17 cellular contexts compared by ENCODE assay signal in genomic region chr16:88526906-88527185, GRCh38. TPM values are rescaled to one million over a fixed set of nuclear protein-coding genes. Genes with fewer than 3 reads are reported as not detected.
DNase-seq lines count a peak whose midpoint lies in the region; ATAC-seq and TF ChIP-seq lines count a peak whose summit lies in the region.
"Had no signal": no experiment of that assay in that cellular context is flagged by ENCODE, and none has a peak within 500 bp of the region (broad histone marks: within the 10 kb centered on the region; RNA-seq: fewer than 3 reads in every experiment).

No MANE protein-coding gene starts in this region.

- H3K9me3 ChIP-seq in BE2C = no peaks in the 10 kb centered on the region
- H3K9me3 ChIP-seq in SJSA1 (replicated peaks) = no peaks in the 10 kb centered on the region
- H3K9me3 ChIP-seq in hepatocyte (ENCODE audit: low read depth) = no peaks in the 10 kb centered on the region
- H3K9me3 ChIP-seq: A549, HAP-1, SJCRH30, thoracic aorta had no signal

- H3K4me3 ChIP-seq in BE2C (ENCODE audit: low read depth, low read length) = no peak overlapping the region
- no peak overlapping the region for H3K4me3 ChIP-seq in SJSA1
- H3K4me3 ChIP-seq in hepatocyte = no peak overlapping the region
- H3K4me3 ChIP-seq: A549, HAP-1, SJCRH30, thoracic aorta had no signal

- H3K27me3 ChIP-seq in BE2C (no peaks in the 10 kb centered on the region), SJSA1 (replicated peaks) (no peaks in the 10 kb centered on the region), hepatocyte (no peaks in the 10 kb centered on the region)
- H3K27me3 ChIP-seq: SJCRH30 had no signal

- TF ChIP-seq CTCF in BE2C (IDR thresholded peaks at IDR 0.05; ENCODE audit: low read depth, low read length) (no peak), hepatocyte (IDR thresholded peaks at IDR 0.05; ENCODE audit: poor library complexity) (no peak), omental fat pad (IDR thresholded peaks at IDR 0.05) (no peak)

- no peak overlapping the region for H3K4me2 ChIP-seq in hepatocyte
- H3K4me2 ChIP-seq: A549 had no signal

- ATAC-seq in omental fat pad (ENCODE audit: low FRiP score) (peak; percentile 0), GM18498 (IDR thresholded peaks at IDR 0.05; ENCODE audit: unreplicated experiment) (no peak), HG03432 (IDR thresholded peaks at IDR 0.05; ENCODE audit: unreplicated experiment) (no peak)

- H3K27ac ChIP-seq in SJSA1 = peak overlapping the region; percentile 8
- H3K27ac ChIP-seq in hepatocyte = peak overlapping the region; percentile 34
- H3K27ac ChIP-seq: HL-60, SJCRH30, thoracic aorta, VCaP had no signal

- H3K9me2 ChIP-seq in hepatocyte (replicated peaks; ENCODE audit: insufficient read depth) = no peaks in the 10 kb centered on the region

- H2AFZ ChIP-seq in hepatocyte = no peak overlapping the region

- DNase-seq in BE2C = peak; percentile 20
- DNase-seq in SJSA1 (ENCODE audit: low read depth in 1 of 2, low spot score in 2 of 2) = no peak
- DNase-seq in hepatocyte (ENCODE audit: low spot score) = no peak
- no peak for DNase-seq in omental fat pad (ENCODE audit: low spot score)
- no peak for DNase-seq in Ammon's horn (ENCODE audit: low spot score)
- DNase-seq in DMS53 (lab: John Stamatoyannopoulos, UW) = no peak
- DNase-seq: DMS 273 treated with DMSO at 0.1 percent for 48 hours, NCI-H446 treated with DMSO at 0.1 percent for 48 hours, NCI-H774 had no signal

- no peaks in the 10 kb centered on the region for H3K36me3 ChIP-seq in BE2C
- 0 out of 2 replicates have a peak, but pooled peaks cover 3% of the 10 kb centered on the region for H3K36me3 ChIP-seq in SJSA1
- no peaks in the 10 kb centered on the region for H3K36me3 ChIP-seq in hepatocyte (replicated peaks; ENCODE audit: insufficient read depth, low read depth)
- H3K36me3 ChIP-seq: HAP-1, SJCRH30, thoracic aorta had no signal

- 93% methylated on average over 9 of the region's 9 CpGs for WGBS in hepatocyte (ENCODE audit: low lambda C conversion rate, missing lambda C conversion rate)

- H3K4me1 ChIP-seq in BE2C = peaks cover 4% of the 10 kb centered on the region; the same call in 1 of the 2 replicates
- peaks cover 49% of the 10 kb centered on the region for H3K4me1 ChIP-seq in SJSA1 (replicated peaks)
- peaks cover 18% of the 10 kb centered on the region for H3K4me1 ChIP-seq in hepatocyte (ENCODE audit: insufficient read depth)
- H3K4me1 ChIP-seq: HAP-1 had no signal

- no peaks in the 10 kb centered on the region for H4K20me1 ChIP-seq in hepatocyte (ENCODE audit: insufficient read depth, poor library complexity, severe bottlenecking)

- H3K79me2 ChIP-seq in hepatocyte = no peaks in the 10 kb centered on the region

RNA-seq across cellular contexts. Expression of gene ZC3H18, which starts 43.4 kb away (rescaled TPM):
- 108 TPM for polyA plus RNA-seq in BE2C (2012; ENCODE audit: insufficient read depth, insufficient read length, low read depth)
- 14.6 and 18.2 TPM in 2 replicates for total RNA-seq in SJSA1 (2014; rRNA removed; shearing (Covaris generic))
- 8.1 and 16.8 TPM in 2 replicates for total RNA-seq in hepatocyte
- polyA plus RNA-seq in hepatocyte = 30.7 and 37.1 TPM in 2 replicates
- total RNA-seq in omental fat pad = 10 to 100 TPM; 10.6 to 25.6 (median 17.8) TPM
